ENCODE assay signal across 8 cellular contexts in genomic region chr17:40307001-40307690, GRCh38. TPM values are rescaled to one million over a fixed set of nuclear protein-coding genes. Genes with fewer than 3 reads are reported as not detected.
A peak's percentile ranks its signal among the peaks of the same experiment; 100 is the strongest.
DNase-seq lines count a peak whose midpoint lies in the region; TF ChIP-seq lines count a peak whose summit lies in the region.

No MANE protein-coding gene starts in this region.

- no peaks in the 10 kb centered on the region for H3K27me3 ChIP-seq in brain microvascular endothelial cell (replicated peaks)

- in situ Hi-C loops in brain microvascular endothelial cell (cut with HindIII; ENCODE audit: low pct_ligation_motif_present, low sequenced_read_pairs) = loop anchor here (25.0 kb wide), 1 partner anchor 230 kb away; no protein-coding TSS in a partner anchor

- H3K27ac ChIP-seq in brain microvascular endothelial cell = no peak overlapping the region

- TF ChIP-seq CTCF in foreskin fibroblast (IDR thresholded peaks at IDR 0.05; ENCODE audit: low read depth, low read length) (no peak), brain microvascular endothelial cell (IDR thresholded peaks at IDR 0.05; ENCODE audit: low read depth, low read length, missing control alignments) (no peak)

- H3K4me3 ChIP-seq in foreskin fibroblast (ENCODE audit: low read depth in 1 of 2, low read length in 2 of 2) = peak overlapping the region in 1 of 2 donors; percentile 17
- no peak overlapping the region for H3K4me3 ChIP-seq in brain microvascular endothelial cell (ENCODE audit: low read depth, low read length)

- DNase-seq in NCI-H146 (lab: John Stamatoyannopoulos, UW) (peak; percentile 9), NCI-H146 treated with DMSO at 0.1 percent for 48 hours (lab: John Stamatoyannopoulos, UW; ENCODE audit: unreplicated experiment) (no peak), SK-N-DZ (ENCODE audit: low spot score) (peak; percentile 92), foreskin fibroblast (peak; percentile 67 to 88), smooth muscle cell of the brain vasculature (ENCODE audit: low read depth, low spot score) (peak; percentile 70), medulla oblongata (ENCODE audit: extremely low spot score) (no peak), brain microvascular endothelial cell (no peak)
- no peak for DNase-seq in central memory CD4-positive, alpha-beta T cell

- H3K36me3 ChIP-seq in brain microvascular endothelial cell (replicated peaks) = no peaks in the 10 kb centered on the region

RNA-seq across cellular contexts. Expression of gene RARA, which starts 1.8 kb away (rescaled TPM):
- 42.3 and 43.5 TPM in 2 replicates for polyA plus RNA-seq in SK-N-DZ (2014; cell fraction: cytosol; rRNA removed)
- 27.0 and 42.6 TPM in 2 replicates for polyA plus RNA-seq in SK-N-DZ (2014; cell fraction: nucleus; rRNA removed)

RNA-seq across cellular contexts. Expression of gene CDC6, which starts 19.5 kb away (rescaled TPM):
- 87.3 and 102 TPM in 2 replicates for polyA plus RNA-seq in SK-N-DZ (2014; cell fraction: cytosol; rRNA removed)
- polyA plus RNA-seq in SK-N-DZ (2014; cell fraction: nucleus; rRNA removed) = 47.1 and 49.5 TPM in 2 replicates

RNA-seq across cellular contexts. Expression of gene GJD3, which starts 57.4 kb away (rescaled TPM):
- polyA plus RNA-seq in SK-N-DZ (2014; cell fraction: cytosol; rRNA removed) = 0.30 TPM in 1 of 2 replicates, not detected in the other
- polyA plus RNA-seq in SK-N-DZ (2014; cell fraction: nucleus; rRNA removed) = not detected in 2 replicates

Comparison
In these comparisons a context has a peak if more than half of its experiments do, and no peak if none do; other contexts are left out.
1. DNase-seq: peak in NCI-H146 (single experiment), SK-N-DZ (single experiment), foreskin fibroblast (2 of 2) and smooth muscle cell of the brain vasculature (single experiment); none in NCI-H146 treated with DMSO at 0.1 percent for 48 hours (single experiment), medulla oblongata (single experiment), central memory CD4-positive, alpha-beta T cell (single experiment) and brain microvascular endothelial cell (single experiment).